In the genomic region with DNA sequence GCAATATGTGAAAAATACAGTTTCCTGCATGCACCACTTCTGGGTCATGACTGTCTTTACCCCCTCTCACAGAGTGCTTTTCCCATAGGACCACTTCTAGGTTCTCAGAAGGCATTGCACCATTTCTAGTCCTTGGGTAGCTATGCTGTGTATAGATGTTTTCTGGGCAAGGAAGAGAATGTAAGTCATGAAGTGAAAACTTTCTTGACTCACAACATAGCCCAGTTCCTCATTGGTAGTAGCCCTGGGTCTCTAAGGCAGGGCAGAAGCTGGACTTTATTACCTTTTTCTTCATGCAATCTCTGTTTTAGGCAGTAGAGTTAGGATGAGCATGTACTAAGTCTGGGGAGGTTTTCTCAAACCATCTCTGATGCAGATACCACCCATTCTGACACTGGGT, we compare ENCODE assay signal across 21 cellular contexts.
DNase-seq lines count a peak whose midpoint lies in the region; ATAC-seq, FAIRE-seq and TF ChIP-seq lines count a peak whose summit lies in the region.
"Had no signal": no experiment of that assay in that cellular context is flagged by ENCODE, and none has a peak within 500 bp of the region (broad histone marks: within the 10 kb centered on the region; RNA-seq: fewer than 3 reads in every experiment).

No MANE protein-coding gene starts in this region.

- H3K27ac Mint-ChIP-seq in activated naive CD4-positive, alpha-beta T cell treated with anti-CD3 and anti-CD28 coated beads, Interleukin-2, amount 50 U/mL, for 72 hours: no peak overlapping the region
- H3K27ac Mint-ChIP-seq: T-helper 1 cell treated with Interleukin-12 subunit alpha and Interleukin-12 subunit beta and Interleukin-4 antibody, amounts not matched to agents 30 μg/mL and 1 μg/mL, for 36 hours had no signal

- no peak for FAIRE-seq in GM12891 (lab: Jason Lieb, UNC)
- FAIRE-seq: GM12892, HTR-8/SVneo, K562 had no signal

- peaks cover 0 to 2% of the 10 kb centered on the region in 2 donors for H3K9me3 Mint-ChIP-seq in activated naive CD4-positive, alpha-beta T cell treated with anti-CD3 and anti-CD28 coated beads, Interleukin-2, amount 50 U/mL, for 72 hours
- H3K9me3 Mint-ChIP-seq: T-helper 1 cell treated with Interleukin-12 subunit alpha and Interleukin-12 subunit beta and Interleukin-4 antibody, amounts not matched to agents 30 μg/mL and 1 μg/mL, for 36 hours had no signal

- ATAC-seq in GM21529 (IDR thresholded peaks at IDR 0.05; ENCODE audit: unreplicated experiment) (peak; percentile 55), right lobe of liver (no peak)
- ATAC-seq in activated naive CD4-positive, alpha-beta T cell treated with anti-CD3 and anti-CD28 coated beads, Interleukin-2, amount 50 U/mL, for 72 hours: no peak
- ATAC-seq: K562 had no signal

- no peaks in the 10 kb centered on the region for H3K79me2 ChIP-seq in Karpas-422 (ENCODE audit: low read length)

- H3K36me3 Mint-ChIP-seq in activated naive CD4-positive, alpha-beta T cell treated with anti-CD3 and anti-CD28 coated beads, Interleukin-2, amount 50 U/mL, for 72 hours: no peaks in the 10 kb centered on the region

- H3K4me1 ChIP-seq in Karpas-422 (ENCODE audit: low read length) (no peaks in the 10 kb centered on the region; the same call in 1 of the 2 replicates), right lobe of liver (no peaks in the 10 kb centered on the region)

- no peaks in the 10 kb centered on the region for H4K20me1 ChIP-seq in Karpas-422 (ENCODE audit: insufficient read depth, low read depth, low read length)

- no peak for TF ChIP-seq CTCF in fibroblast of mammary gland (conservative IDR thresholded peaks at IDR 0.05; ENCODE audit: control insufficient read depth, insufficient read depth, low read depth, low read length)
- TF ChIP-seq CTCF in right lobe of liver (IDR thresholded peaks at IDR 0.05): no peak

- H3K27ac ChIP-seq in Karpas-422 (ENCODE audit: low read length) (no peak overlapping the region), right lobe of liver (no peak overlapping the region)
- H3K27ac ChIP-seq: GM23248, SK-N-MC had no signal

- no peak overlapping the region for H3K4me2 ChIP-seq in Karpas-422 (ENCODE audit: low read depth, low read length, poor library complexity, severe bottlenecking)

- H3K9me2 ChIP-seq in Karpas-422 (replicated peaks; ENCODE audit: insufficient read depth, low read length): no peaks in the 10 kb centered on the region

- intact Hi-C loops in right lobe of liver (cut with DNase I): no loop called here

- H3K9me3 ChIP-seq in Karpas-422 (ENCODE audit: low read length) (no peaks in the 10 kb centered on the region), right lobe of liver (no peaks in the 10 kb centered on the region)

- TF ChIP-seq POLR2A in GM12891 (IDR thresholded peaks at IDR 0.05; ENCODE audit: low read depth, low read length) (no peak), right lobe of liver (IDR thresholded peaks at IDR 0.05) (no peak)

- H3K9ac ChIP-seq in Karpas-422 (ENCODE audit: low read length): no peak overlapping the region
- H3K9ac ChIP-seq: GM23248 had no signal

- H3K27me3 ChIP-seq in Karpas-422 (ENCODE audit: low read length): no peaks in the 10 kb centered on the region
- no peaks in the 10 kb centered on the region for H3K27me3 ChIP-seq in right lobe of liver

- DNase-seq in GM12891 (ENCODE audit: insufficient read length, low spot score) (no peak), Karpas-422 (peak; percentile 45), fibroblast of mammary gland (ENCODE audit: low read depth) (peak; percentile 12), right lobe of liver (no peak)
- DNase-seq in activated CD8-positive, alpha-beta memory T cell treated with anti-CD3 and anti-CD28 coated beads, Interleukin-2, amount 50 U/mL, for 4 hours: no peak
- DNase-seq in activated naive CD4-positive, alpha-beta T cell treated with anti-CD3 and anti-CD28 coated beads, Interleukin-2, amount 50 U/mL, for 72 hours (ENCODE audit: low spot score in 2 of 2): no peak
- DNase-seq: EL, GDM1, GM23248, H7, NCI-H1105 treated with DMSO at 0.1 percent for 48 hours, NCI-H2029, NCI-H2227 treated with DMSO at 0.1 percent for 48 hours, NCI-H526 treated with DMSO at 0.1 percent for 48 hours, SIG-M5 had no signal

- no peak overlapping the region for H2AFZ ChIP-seq in Karpas-422 (ENCODE audit: low read length)
- H2AFZ ChIP-seq: GM23248 had no signal

- no peak overlapping the region for H3K4me3 ChIP-seq in Karpas-422 (ENCODE audit: low read length)
- no peak overlapping the region for H3K4me3 ChIP-seq in fibroblast of mammary gland (ENCODE audit: control insufficient read depth, low read depth, low read length)
- H3K4me3 ChIP-seq in right lobe of liver: no peak overlapping the region
- H3K4me3 ChIP-seq: GM23248, K562, SK-N-MC had no signal

- H3K36me3 ChIP-seq in Karpas-422 (ENCODE audit: insufficient read depth, low read length) (no peaks in the 10 kb centered on the region), right lobe of liver (no peaks in the 10 kb centered on the region)

TF ChIP-seq in GM12891, 5 proteins besides CTCF, POLR2A, EP300 and RAD21:
- peak; percentile 26; the same call in 1 of the 2 replicates for TF ChIP-seq SPI1 (IDR thresholded peaks at IDR 0.05; ENCODE audit: low read depth, low read length)
- no peak for TF ChIP-seq TAF1 (IDR thresholded peaks at IDR 0.05; ENCODE audit: low read depth, low read length)

Comparison
In these comparisons a context has a peak if more than half of its experiments do, and no peak if none do; other contexts are left out.
1. DNase-seq: peak in Karpas-422 (single experiment) and fibroblast of mammary gland (single experiment); none in GM12891 (single experiment), right lobe of liver (0 of 3), activated CD8-positive, alpha-beta memory T cell treated with anti-CD3 and anti-CD28 coated beads, Interleukin-2, amount 50 U/mL, for 4 hours (single experiment) and activated naive CD4-positive, alpha-beta T cell treated with anti-CD3 and anti-CD28 coated beads, Interleukin-2, amount 50 U/mL, for 72 hours (0 of 2).